ENCODE assay signal across 23 cellular contexts in the genomic region with DNA sequence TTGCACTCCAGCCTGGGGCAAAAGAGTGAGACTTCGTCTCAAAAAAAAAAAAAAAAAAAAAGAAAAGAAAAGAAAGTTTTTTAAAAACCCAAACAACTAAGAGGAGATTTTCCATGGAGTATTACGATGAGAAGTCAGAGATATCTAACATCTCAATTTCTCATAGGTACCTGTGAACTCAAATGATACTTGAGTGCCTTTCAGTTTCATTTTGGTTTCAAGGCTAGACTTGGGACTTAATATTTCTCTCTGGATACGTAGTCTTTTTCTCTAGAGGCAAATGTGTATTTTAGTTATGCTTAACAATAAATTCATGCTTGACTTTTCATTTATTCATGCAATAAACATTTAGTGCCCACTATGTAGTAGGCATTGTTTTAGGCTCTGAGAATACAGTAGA. TPM values are rescaled to one million over a fixed set of nuclear protein-coding genes. Genes with fewer than 3 reads are reported as not detected.
DNase-seq lines count a peak whose midpoint lies in the region; ATAC-seq, FAIRE-seq and TF ChIP-seq lines count a peak whose summit lies in the region.
"Had no signal": no experiment of that assay in that cellular context is flagged by ENCODE, and none has a peak within 500 bp of the region (broad histone marks: within the 10 kb centered on the region; RNA-seq: fewer than 3 reads in every experiment).

No MANE protein-coding gene starts in this region.

- ATAC-seq in activated T-cell treated with anti-CD3 and anti-CD28 coated beads, Interleukin-2, amount 50 U/mL, for 72 hours (replicated peaks in 1 of 2), result no peak
- ATAC-seq in activated T-helper 17 cell treated with anti-CD3 and anti-CD28 coated beads, Interleukin-2, amount 50 U/mL, for 72 hours (replicated peaks), result no peak
- ATAC-seq in gastrocnemius medialis (no peak), GM21360 (IDR thresholded peaks at IDR 0.05; ENCODE audit: unreplicated experiment) (no peak)

- no peaks in the 10 kb centered on the region for H3K36me3 ChIP-seq in gastrocnemius medialis
- H3K36me3 ChIP-seq: HAP-1 had no signal

- H3K4me1 Mint-ChIP-seq in activated T-cell treated with anti-CD3 and anti-CD28 coated beads, Interleukin-2, amount 50 U/mL, for 72 hours (ENCODE audit: low read depth), result peaks cover 19% of the 10 kb centered on the region
- H3K4me1 Mint-ChIP-seq in activated T-helper 17 cell treated with anti-CD3 and anti-CD28 coated beads, Interleukin-2, amount 50 U/mL, for 72 hours, result peaks cover 11% of the 10 kb centered on the region

- H3K4me3 ChIP-seq in gastrocnemius medialis, result no peak overlapping the region
- H3K4me3 ChIP-seq: BLaER1, GM23248, HAP-1 had no signal

- no peaks in the 10 kb centered on the region for H3K9me3 ChIP-seq in gastrocnemius medialis
- H3K9me3 ChIP-seq: SK-N-SH had no signal

- peaks cover 52 to 57% of the 10 kb centered on the region in 2 donors for H3K4me1 ChIP-seq in gastrocnemius medialis
- H3K4me1 ChIP-seq: BLaER1, HAP-1 had no signal

- no peak for DNase-seq in activated T-cell treated with anti-CD3 and anti-CD28 coated beads, Interleukin-2, amount 50 U/mL, for 72 hours
- no peak for DNase-seq in activated T-cell treated with anti-CD3 and anti-CD28 coated beads, Interleukin-2, amount 50 U/mL, for 48 hours
- peak; percentile 24 for DNase-seq in GM19239 (ENCODE audit: insufficient read length, low spot score)
- DNase-seq in gastrocnemius medialis, result no peak
- DNase-seq in KBM-7, result no peak
- no peak for DNase-seq in NCI-H748 treated with DMSO at 0.1 percent for 48 hours (lab: John Stamatoyannopoulos, UW)
- DNase-seq: CD8-positive, alpha-beta memory T cell; DMS79; GM23248; NCI-H1105; NCI-H2081; NCI-H446 treated with DMSO at 0.1 percent for 48 hours; NCI-H69; RPMI8226; SHP77 treated with DMSO at 0.1 percent for 48 hours; SK-N-SH had no signal

- no peaks in the 10 kb centered on the region for H3K27me3 Mint-ChIP-seq in activated T-cell treated with anti-CD3 and anti-CD28 coated beads, Interleukin-2, amount 50 U/mL, for 72 hours (ENCODE audit: low read depth)
- H3K27me3 Mint-ChIP-seq in activated T-helper 17 cell treated with anti-CD3 and anti-CD28 coated beads, Interleukin-2, amount 50 U/mL, for 72 hours, result no peaks in the 10 kb centered on the region
- H3K27me3 Mint-ChIP-seq: CD8-positive, alpha-beta memory T cell; IgD-negative memory B cell had no signal

- in situ Hi-C loops in gastrocnemius medialis (cut with MboI; ENCODE audit: low sequenced_read_pairs in 4 of 4) (no loop called here), KBM-7 (cut with MboI; ENCODE audit: low pct_unique_long_range_greater_than_20kb, low sequenced_read_pairs) (no loop called here)

- peak; percentile 53 for FAIRE-seq in GM19239 (lab: Jason Lieb, UNC)
- FAIRE-seq: D721Med, HTR-8/SVneo had no signal

- intact Hi-C loops in gastrocnemius medialis (cut with DNase I; ENCODE audit: low total_unique reads), result loop anchor here (10.0 kb wide), 1 partner anchor 76 kb away; no protein-coding TSS in a partner anchor

- peaks cover 0 to 1% of the 10 kb centered on the region in 2 donors for H3K9me3 Mint-ChIP-seq in activated T-cell treated with anti-CD3 and anti-CD28 coated beads, Interleukin-2, amount 50 U/mL, for 72 hours
- H3K9me3 Mint-ChIP-seq in activated T-helper 17 cell treated with anti-CD3 and anti-CD28 coated beads, Interleukin-2, amount 50 U/mL, for 72 hours, result no peaks in the 10 kb centered on the region
- H3K9me3 Mint-ChIP-seq: IgD-negative memory B cell had no signal

- no peak for TF ChIP-seq CTCF in gastrocnemius medialis (IDR thresholded peaks at IDR 0.05 in 4 of 5, conservative IDR thresholded peaks at IDR 0.05 in 1 of 5)

- H3K4me3 Mint-ChIP-seq in activated T-cell treated with anti-CD3 and anti-CD28 coated beads, Interleukin-2, amount 50 U/mL, for 72 hours, result peak overlapping the region; percentile 17 to 67
- peak overlapping the region; percentile 36 for H3K4me3 Mint-ChIP-seq in activated T-helper 17 cell treated with anti-CD3 and anti-CD28 coated beads, Interleukin-2, amount 50 U/mL, for 72 hours
- H3K4me3 Mint-ChIP-seq: IgD-negative memory B cell had no signal

- peaks cover 0 to 4% of the 10 kb centered on the region in 2 donors for H3K36me3 Mint-ChIP-seq in activated T-cell treated with anti-CD3 and anti-CD28 coated beads, Interleukin-2, amount 50 U/mL, for 72 hours (ENCODE audit: insufficient read depth in 2 of 2)
- no peaks in the 10 kb centered on the region for H3K36me3 Mint-ChIP-seq in activated T-helper 17 cell treated with anti-CD3 and anti-CD28 coated beads, Interleukin-2, amount 50 U/mL, for 72 hours (ENCODE audit: low read depth)

- peak overlapping the region; percentile 82 to 91 (median 89) for H3K27ac ChIP-seq in gastrocnemius medialis
- H3K27ac ChIP-seq: BLaER1, GM23248 had no signal

- no peak overlapping the region for H3K27ac Mint-ChIP-seq in activated T-cell treated with anti-CD3 and anti-CD28 coated beads, Interleukin-2, amount 50 U/mL, for 72 hours
- H3K27ac Mint-ChIP-seq in activated T-helper 17 cell treated with anti-CD3 and anti-CD28 coated beads, Interleukin-2, amount 50 U/mL, for 72 hours, result no peak overlapping the region
- H3K27ac Mint-ChIP-seq: IgD-negative memory B cell had no signal

- H3K27me3 ChIP-seq in gastrocnemius medialis, result no peaks in the 10 kb centered on the region
- H3K27me3 ChIP-seq: BLaER1 had no signal

- no peak for TF ChIP-seq POLR2A in gastrocnemius medialis (IDR thresholded peaks at IDR 0.05)

RNA-seq across cellular contexts. Expression of a gene that starts 15.0 kb away (rescaled TPM):
- 10 to 100 TPM; 13.4 to 13.9 TPM for total RNA-seq in activated T-cell treated with anti-CD3 and anti-CD28 coated beads, Interleukin-2, amount 50 U/mL, for 72 hours
- 10 to 100 TPM; 10.0 to 12.7 TPM for total RNA-seq in activated T-helper 17 cell treated with anti-CD3 and anti-CD28 coated beads, Interleukin-2, amount 50 U/mL, for 72 hours
- total RNA-seq in gastrocnemius medialis, result 100 to 1,000 TPM; 136 to 248 (median 194) TPM

RNA-seq across cellular contexts. Expression of a gene that starts 43.1 kb away (rescaled TPM):
- total RNA-seq in activated T-cell treated with anti-CD3 and anti-CD28 coated beads, Interleukin-2, amount 50 U/mL, for 72 hours, result 10 to 100 TPM; 13.8 to 20.4 TPM
- 10 to 100 TPM; 13.7 to 32.8 TPM for total RNA-seq in activated T-helper 17 cell treated with anti-CD3 and anti-CD28 coated beads, Interleukin-2, amount 50 U/mL, for 72 hours
- total RNA-seq in gastrocnemius medialis, result 10 to 100 TPM; 18.7 to 22.3 (median 20.1) TPM

Comparison
In these comparisons a context has a peak if more than half of its experiments do, and no peak if none do; other contexts are left out.
1. RNA of a gene that starts 15.0 kb away (total RNA-seq): 136 to 248 TPM in gastrocnemius medialis; 13.4 to 13.9 TPM in activated T-cell treated with anti-CD3 and anti-CD28 coated beads, Interleukin-2, amount 50 U/mL, for 72 hours and 10.0 to 12.7 TPM in activated T-helper 17 cell treated with anti-CD3 and anti-CD28 coated beads, Interleukin-2, amount 50 U/mL, for 72 hours; every median in the first group is over 4 times any median in the second.